Comparison of ENCODE assay signal across 32 cellular contexts in genomic region chr12:64157610-64158009, GRCh38.
"Had no signal": no experiment of that assay in that cellular context is flagged by ENCODE, and none has a peak within 500 bp of the region (broad histone marks: within the 10 kb centered on the region; RNA-seq: fewer than 3 reads in every experiment).

No MANE protein-coding gene starts in this region.

- H3K4me1 Mint-ChIP-seq: activated naive CD8-positive, alpha-beta T cell treated with anti-CD3 and anti-CD28 coated beads for 36 hours; activated T-helper 17 cell treated with anti-CD3 and anti-CD28 coated beads, Interleukin-2, amount 50 U/mL, for 72 hours; central memory CD8-positive, alpha-beta T cell had no signal

- H3K27ac Mint-ChIP-seq: activated CD8-positive, alpha-beta T cell treated with anti-CD3 and anti-CD28 coated beads for 36 hours; activated naive CD8-positive, alpha-beta T cell treated with anti-CD3 and anti-CD28 coated beads for 36 hours; activated T-cell treated with anti-CD3 and anti-CD28 coated beads, Interleukin-2, amount 50 U/mL, for 72 hours; activated T-helper 17 cell treated with anti-CD3 and anti-CD28 coated beads, Interleukin-2, amount 50 U/mL, for 72 hours; T-helper 1 cell treated with Interleukin-12 subunit alpha and Interleukin-12 subunit beta and Interleukin-4 antibody, amounts not matched to agents 30 μg/mL and 1 μg/mL, for 36 hours; T-helper 2 cell treated with Interferon-gamma antibody and Interleukin-4, amounts not matched to agents 5 μg/mL and 100 μg/mL, for 36 hours had no signal

- DNase-seq: activated CD4-positive, alpha-beta T cell treated with anti-CD3 and anti-CD28 coated beads for 1 hour; activated CD4-positive, alpha-beta T cell treated with anti-CD3 and anti-CD28 coated beads for 48 hours; activated CD4-positive, alpha-beta T cell treated with anti-CD3 and anti-CD28 coated beads, Interleukin-2, amount 50 U/mL, for 4 hours; activated CD4-positive, CD25-positive, alpha-beta regulatory T cell; activated CD8-positive, alpha-beta T cell treated with anti-CD3 and anti-CD28 coated beads for 36 hours; activated effector memory CD4-positive, alpha-beta T cell treated with anti-CD3 and anti-CD28 coated beads, Interleukin-2, amount 50 U/mL, for 16 hours; activated naive CD4-positive, alpha-beta T cell; activated naive CD4-positive, alpha-beta T cell treated with anti-CD3 and anti-CD28 coated beads, Interleukin-2, amount 50 U/mL, for 16 hours; activated naive CD8-positive, alpha-beta T cell treated with anti-CD3 and anti-CD28 coated beads for 36 hours; activated T-cell treated with anti-CD3 and anti-CD28 coated beads, Interleukin-2, amount 50 U/mL, for 1 hour; activated T-cell treated with anti-CD3 and anti-CD28 coated beads, Interleukin-2, amount 50 U/mL, for 72 hours; amygdala; NCI-H1105; NCI-H1417 treated with DMSO at 0.1 percent for 48 hours; NCI-H187 treated with DMSO at 0.1 percent for 48 hours; NCI-H2081; NCI-H345; NCI-H524 treated with DMSO at 0.1 percent for 48 hours; PC-3; Peyer's patch; RPMI8226; SHP77 treated with DMSO at 0.1 percent for 48 hours; SK-N-SH had no signal

- H3K36me3 ChIP-seq: ascending aorta, cardiac muscle cell, Peyer's patch, SJSA1 had no signal

- H3K4me3 ChIP-seq: ascending aorta, cardiac muscle cell, K562, Peyer's patch, SJSA1 had no signal

- H3K9me3 ChIP-seq: ascending aorta, Peyer's patch, SJSA1, SK-N-SH had no signal

- H3K27me3 ChIP-seq: ascending aorta, cardiac muscle cell, Peyer's patch, SJSA1 had no signal

- H3K4me1 ChIP-seq: ascending aorta, Peyer's patch had no signal

- H3K27ac ChIP-seq: ascending aorta, cardiac muscle cell, Peyer's patch, SJSA1, VCaP had no signal

- ATAC-seq: activated CD8-positive, alpha-beta T cell treated with anti-CD3 and anti-CD28 coated beads for 36 hours; activated T-cell treated with anti-CD3 and anti-CD28 coated beads, Interleukin-2, amount 50 U/mL, for 72 hours; activated T-helper 17 cell treated with anti-CD3 and anti-CD28 coated beads, Interleukin-2, amount 50 U/mL, for 72 hours; K562; PC-3 had no signal

- H3K27me3 Mint-ChIP-seq: activated CD8-positive, alpha-beta T cell treated with anti-CD3 and anti-CD28 coated beads for 36 hours; activated naive CD8-positive, alpha-beta T cell treated with anti-CD3 and anti-CD28 coated beads for 36 hours; activated T-helper 17 cell treated with anti-CD3 and anti-CD28 coated beads, Interleukin-2, amount 50 U/mL, for 72 hours; central memory CD8-positive, alpha-beta T cell had no signal

- H3K9me3 Mint-ChIP-seq: central memory CD8-positive, alpha-beta T cell; T-helper 1 cell treated with Interleukin-12 subunit alpha and Interleukin-12 subunit beta and Interleukin-4 antibody, amounts not matched to agents 30 μg/mL and 1 μg/mL, for 36 hours; T-helper 2 cell treated with Interferon-gamma antibody and Interleukin-4, amounts not matched to agents 5 μg/mL and 100 μg/mL, for 36 hours had no signal

- H3K4me3 Mint-ChIP-seq: activated CD8-positive, alpha-beta T cell treated with anti-CD3 and anti-CD28 coated beads for 36 hours; activated naive CD8-positive, alpha-beta T cell treated with anti-CD3 and anti-CD28 coated beads for 36 hours; activated T-cell treated with anti-CD3 and anti-CD28 coated beads, Interleukin-2, amount 50 U/mL, for 72 hours; activated T-helper 17 cell treated with anti-CD3 and anti-CD28 coated beads, Interleukin-2, amount 50 U/mL, for 72 hours; central memory CD8-positive, alpha-beta T cell; T-helper 1 cell treated with Interleukin-12 subunit alpha and Interleukin-12 subunit beta and Interleukin-4 antibody, amounts not matched to agents 30 μg/mL and 1 μg/mL, for 36 hours; T-helper 2 cell treated with Interferon-gamma antibody and Interleukin-4, amounts not matched to agents 5 μg/mL and 100 μg/mL, for 36 hours had no signal
